Comparison of ENCODE assay signal across 8 cellular contexts in the genomic region with DNA sequence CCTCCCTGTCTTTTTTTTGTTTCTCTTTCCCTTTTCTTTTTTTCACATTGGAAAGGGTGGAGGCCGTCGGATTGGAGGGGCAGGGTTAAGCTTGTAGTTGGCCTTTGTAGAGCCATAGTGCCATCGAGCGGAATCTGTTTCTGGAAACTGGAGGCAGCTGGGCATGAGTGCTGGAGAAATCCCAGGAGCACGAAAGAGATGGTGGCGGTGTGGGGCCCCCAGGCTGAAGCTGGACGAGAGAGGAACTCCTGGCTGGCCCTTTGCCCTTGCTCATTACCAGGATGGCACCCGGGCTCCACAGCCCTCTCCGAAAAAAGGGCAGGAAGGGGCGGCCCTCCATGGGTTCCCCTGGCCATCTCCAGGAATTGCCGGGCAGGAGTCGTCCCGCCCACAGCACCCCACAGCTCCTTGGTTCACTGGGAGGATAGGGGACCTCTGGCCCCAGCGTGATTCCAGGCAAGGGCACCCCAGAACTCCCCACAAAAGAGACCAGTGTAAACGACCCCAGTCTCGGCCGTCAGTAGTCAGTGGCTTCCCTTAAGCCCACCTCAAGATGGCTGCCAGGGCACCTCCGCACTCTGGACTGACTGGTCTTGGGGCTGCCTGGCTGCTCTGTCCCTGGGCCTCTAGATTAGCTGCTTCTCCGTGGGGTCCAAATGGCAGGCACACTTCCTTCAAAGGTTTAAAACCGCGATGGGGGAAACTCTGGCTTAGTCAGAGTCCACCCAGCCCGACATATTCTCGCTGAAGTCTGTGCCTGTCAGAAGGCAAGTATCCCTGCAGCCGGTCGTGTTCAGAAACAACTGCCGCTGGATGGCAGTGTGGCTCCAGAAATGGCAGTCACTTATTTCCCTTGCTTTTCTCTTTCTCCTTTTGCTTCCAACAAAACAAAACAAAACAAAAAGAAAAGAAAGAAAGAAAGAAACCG.
A peak's percentile ranks its signal among the peaks of the same experiment; 100 is the strongest.
DNase-seq lines count a peak whose midpoint lies in the region; ATAC-seq, FAIRE-seq and TF ChIP-seq lines count a peak whose summit lies in the region.

No MANE protein-coding gene starts in this region.

- TF ChIP-seq POLR2A in GM12891 (IDR thresholded peaks at IDR 0.05; ENCODE audit: low read depth, low read length) = no peak

- H3K4me3 ChIP-seq in lower lobe of right lung = peak overlapping the region; percentile 8

- H3K36me3 ChIP-seq in lower lobe of right lung = no peaks in the 10 kb centered on the region

- intact Hi-C loops in lower lobe of right lung (cut with DNase I) = no loop called here

- TF ChIP-seq CTCF in lower lobe of right lung (IDR thresholded peaks at IDR 0.05) = peak; percentile 25

- ATAC-seq in GM19023 (IDR thresholded peaks at IDR 0.05; ENCODE audit: unreplicated experiment) (peak; percentile 43), lower lobe of right lung (peak in 1 of 2 donors; percentile 91)

- no peak overlapping the region for H3K27ac ChIP-seq in lower lobe of right lung

- H3K9me3 ChIP-seq in lower lobe of right lung = no peaks in the 10 kb centered on the region

- peaks cover 3% of the 10 kb centered on the region for H3K4me1 ChIP-seq in lower lobe of right lung

- FAIRE-seq in GM12891 (lab: Jason Lieb, UNC) = no peak

- no peaks in the 10 kb centered on the region for H3K27me3 ChIP-seq in lower lobe of right lung (ENCODE audit: low read depth)

- DNase-seq in NCI-H1105 (lab: John Stamatoyannopoulos, UW) (peak; percentile 24), dedifferentiated amniotic fluid mesenchymal stem cell (ENCODE audit: extremely low spot score) (peak; percentile 39), lower lobe of right lung (no peak), KG1 (lab: John Stamatoyannopoulos, UW) (no peak), GM12891 (ENCODE audit: insufficient read length, low spot score) (no peak)
- peak; percentile 60 for DNase-seq in activated CD4-positive, alpha-beta T cell treated with anti-CD3 and anti-CD28 coated beads, Interleukin-2, amount 50 U/mL, for 1 hour
- peak; percentile 21 for DNase-seq in stimulated activated CD8-positive, alpha-beta memory T cell treated with anti-CD3 and anti-CD28 coated beads, Interleukin-12 subunit alpha, Interleukin-12 subunit beta, amount 100 ng/mL, for 1 hour (ENCODE audit: low read depth)

TF ChIP-seq in GM12891, 5 proteins besides CTCF, POLR2A, EP300 and RAD21:
- TF ChIP-seq TAF1 (IDR thresholded peaks at IDR 0.05; ENCODE audit: low read depth, low read length) (no peak), POLR2AphosphoS5 (IDR thresholded peaks at IDR 0.05; ENCODE audit: low read depth, low read length) (no peak), POU2F2 (IDR thresholded peaks at IDR 0.05; ENCODE audit: low read depth, low read length) (no peak), SPI1 (IDR thresholded peaks at IDR 0.05; ENCODE audit: low read depth, low read length) (no peak), PAX5 (IDR thresholded peaks at IDR 0.05; ENCODE audit: insufficient read depth, low read length, severe bottlenecking) (no peak)

Comparison
In these comparisons a context has a peak if more than half of its experiments do, and no peak if none do; other contexts are left out.
1. DNase-seq: peak in NCI-H1105 (single experiment), activated CD4-positive, alpha-beta T cell treated with anti-CD3 and anti-CD28 coated beads, Interleukin-2, amount 50 U/mL, for 1 hour (single experiment), dedifferentiated amniotic fluid mesenchymal stem cell (single experiment) and stimulated activated CD8-positive, alpha-beta memory T cell treated with anti-CD3 and anti-CD28 coated beads, Interleukin-12 subunit alpha, Interleukin-12 subunit beta, amount 100 ng/mL, for 1 hour (single experiment); none in lower lobe of right lung (single experiment), KG1 (single experiment) and GM12891 (single experiment).